13 cellular contexts compared by ENCODE assay signal in genomic region chr9:116817762-116818161, GRCh38.
"Had no signal": no experiment of that assay in that cellular context is flagged by ENCODE, and none has a peak within 500 bp of the region (broad histone marks: within the 10 kb centered on the region; RNA-seq: fewer than 3 reads in every experiment).

No MANE protein-coding gene starts in this region.

- H3K27ac Mint-ChIP-seq: activated CD8-positive, alpha-beta T cell treated with anti-CD3 and anti-CD28 coated beads for 36 hours; activated naive CD4-positive, alpha-beta T cell treated with anti-CD3 and anti-CD28 coated beads, Interleukin-2, amount 50 U/mL, for 72 hours; activated T-cell treated with anti-CD3 and anti-CD28 coated beads, Interleukin-2, amount 50 U/mL, for 72 hours; nephron progenitor cell; stimulated activated memory B cell treated with anti-CD40 and anti-IgM and Interleukin-4, amounts not matched to agents 10 μg/mL and 1 μg/mL and 100 μg/mL, for 72 hours had no signal

- ATAC-seq: activated CD8-positive, alpha-beta T cell treated with anti-CD3 and anti-CD28 coated beads for 36 hours; activated naive CD4-positive, alpha-beta T cell treated with anti-CD3 and anti-CD28 coated beads, Interleukin-2, amount 50 U/mL, for 72 hours; activated T-cell treated with anti-CD3 and anti-CD28 coated beads, Interleukin-2, amount 50 U/mL, for 72 hours; left colon; lower lobe of right lung; stimulated activated memory B cell treated with anti-CD40 and anti-IgM and Interleukin-4, amounts not matched to agents 10 μg/mL and 1 μg/mL and 100 μg/mL, for 72 hours had no signal

- DNase-seq: activated CD4-positive, alpha-beta T cell treated with anti-CD3 and anti-CD28 coated beads for 4 hours; activated CD8-positive, alpha-beta T cell treated with anti-CD3 and anti-CD28 coated beads for 36 hours; activated gamma-delta T cell; activated T-cell treated with anti-CD3 and anti-CD28 coated beads, Interleukin-2, amount 50 U/mL, for 72 hours; left colon; lower lobe of right lung; nephron progenitor cell; occipital lobe; stimulated activated CD4-positive, alpha-beta T cell treated with anti-CD3 and anti-CD28 coated beads, Interleukin-2, amount 100 ng/mL, for 48 hours; tibial artery; WERI-Rb-1 had no signal

- H3K4me3 Mint-ChIP-seq: activated CD8-positive, alpha-beta T cell treated with anti-CD3 and anti-CD28 coated beads for 36 hours; activated T-cell treated with anti-CD3 and anti-CD28 coated beads, Interleukin-2, amount 50 U/mL, for 72 hours; nephron progenitor cell; stimulated activated memory B cell treated with anti-CD40 and anti-IgM and Interleukin-4, amounts not matched to agents 10 μg/mL and 1 μg/mL and 100 μg/mL, for 72 hours had no signal

- H3K9me3 Mint-ChIP-seq: activated CD8-positive, alpha-beta T cell treated with anti-CD3 and anti-CD28 coated beads for 36 hours; activated naive CD4-positive, alpha-beta T cell treated with anti-CD3 and anti-CD28 coated beads, Interleukin-2, amount 50 U/mL, for 72 hours; activated T-cell treated with anti-CD3 and anti-CD28 coated beads, Interleukin-2, amount 50 U/mL, for 72 hours; nephron progenitor cell; stimulated activated memory B cell treated with anti-CD40 and anti-IgM and Interleukin-4, amounts not matched to agents 10 μg/mL and 1 μg/mL and 100 μg/mL, for 72 hours had no signal

- H3K36me3 Mint-ChIP-seq: activated naive CD4-positive, alpha-beta T cell treated with anti-CD3 and anti-CD28 coated beads, Interleukin-2, amount 50 U/mL, for 72 hours; stimulated activated memory B cell treated with anti-CD40 and anti-IgM and Interleukin-4, amounts not matched to agents 10 μg/mL and 1 μg/mL and 100 μg/mL, for 72 hours had no signal

- H3K27me3 Mint-ChIP-seq: stimulated activated memory B cell treated with anti-CD40 and anti-IgM and Interleukin-4, amounts not matched to agents 10 μg/mL and 1 μg/mL and 100 μg/mL, for 72 hours had no signal

- H3K4me1 Mint-ChIP-seq: stimulated activated memory B cell treated with anti-CD40 and anti-IgM and Interleukin-4, amounts not matched to agents 10 μg/mL and 1 μg/mL and 100 μg/mL, for 72 hours had no signal
